12 cellular contexts compared by ENCODE assay signal in the genomic region with DNA sequence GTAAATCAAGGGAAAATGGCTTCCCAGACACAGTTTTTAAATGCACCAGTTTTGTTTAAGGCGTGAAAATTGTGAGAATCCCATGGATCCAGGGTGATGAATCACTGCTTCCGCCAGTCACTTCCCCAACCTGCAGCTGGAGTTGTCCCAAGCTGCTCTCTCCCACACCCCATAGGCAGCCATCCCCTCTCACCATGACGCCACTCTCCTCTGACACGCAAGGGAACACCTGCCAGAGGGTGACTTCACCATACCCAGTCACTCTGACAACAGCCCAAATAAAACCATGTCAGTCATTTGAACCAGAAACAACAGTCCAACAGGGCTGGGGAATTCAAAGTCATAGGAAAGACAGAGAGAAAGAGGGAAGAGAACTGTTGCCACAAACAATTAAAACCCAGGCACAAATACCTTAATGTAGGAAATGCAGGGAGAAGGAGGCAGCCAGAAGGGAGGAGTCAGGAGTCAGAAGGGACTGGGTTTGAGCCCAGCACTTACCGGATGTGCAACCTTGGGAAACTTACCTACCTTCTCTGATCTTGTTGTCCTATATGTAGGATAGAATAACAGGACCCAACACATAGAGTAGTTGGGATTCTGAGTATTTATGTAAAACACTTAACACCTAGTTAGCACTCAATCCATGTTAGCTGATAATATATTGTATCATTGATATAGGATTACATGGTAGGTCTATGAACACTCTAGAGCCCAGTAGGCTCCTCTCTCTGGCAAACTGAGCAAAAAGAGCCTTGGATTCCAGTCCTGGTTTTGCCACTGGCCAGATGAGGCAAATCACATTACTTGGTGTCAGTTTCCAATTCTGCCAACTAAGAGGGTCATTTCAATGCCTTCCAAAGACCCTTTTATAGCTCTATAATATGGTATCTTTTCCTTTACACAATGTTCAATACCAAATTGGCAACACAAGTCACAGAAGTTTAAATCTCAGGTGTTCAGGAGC.
A peak's percentile ranks its signal among the peaks of the same experiment; 100 is the strongest.
DNase-seq lines count a peak whose midpoint lies in the region; ATAC-seq and TF ChIP-seq lines count a peak whose summit lies in the region.
"Had no signal": no experiment of that assay in that cellular context is flagged by ENCODE, and none has a peak within 500 bp of the region (broad histone marks: within the 10 kb centered on the region; RNA-seq: fewer than 3 reads in every experiment).

No MANE protein-coding gene starts in this region.

- peaks cover 2% of the 10 kb centered on the region for H3K4me1 ChIP-seq in right cardiac atrium (ENCODE audit: control insufficient read depth, insufficient read depth, low read length)
- peaks cover 0 to 4% of the 10 kb centered on the region in 2 donors for H3K4me1 ChIP-seq in thyroid gland

- H3K9me3 ChIP-seq in right cardiac atrium (ENCODE audit: control insufficient read depth, low read length): no peaks in the 10 kb centered on the region
- no peaks in the 10 kb centered on the region for H3K9me3 ChIP-seq in thyroid gland
- H3K9me3 ChIP-seq: lower lobe of right lung, tibial artery had no signal

- H3K9me3 Mint-ChIP-seq in activated naive CD4-positive, alpha-beta T cell treated with anti-CD3 and anti-CD28 coated beads, Interleukin-2, amount 50 U/mL, for 24 hours: no peaks in the 10 kb centered on the region
- peaks cover 8% of the 10 kb centered on the region; the same call in 1 of the 2 replicates for H3K9me3 Mint-ChIP-seq in WTC11
- H3K9me3 Mint-ChIP-seq: activated CD4-positive, alpha-beta T cell treated with anti-CD3 and anti-CD28 coated beads, Interleukin-2, amount 10 ng/mL, durations not matched to agents 7 days and 5 days had no signal

- CTCF ChIA-PET in WTC11 (lab: Charles Lee): interaction anchor here (1.0 to 1.6 kb wide), 2 partner anchors 18 to 112 kb away, joined by 4 to 12 read pairs; no protein-coding TSS in a partner anchor

- H3K36me3 ChIP-seq in thyroid gland: no peaks in the 10 kb centered on the region
- H3K36me3 ChIP-seq: lower lobe of right lung, tibial artery had no signal

- POLR2A ChIA-PET in WTC11 (lab: Charles Lee): interaction anchor here (0.6 kb wide), 1 partner anchor 13 kb away, joined by 3 read pairs; no protein-coding TSS in a partner anchor

- H3K27ac ChIP-seq in right cardiac atrium (ENCODE audit: low read length): no peak overlapping the region
- no peak overlapping the region for H3K27ac ChIP-seq in thyroid gland
- H3K27ac ChIP-seq: HL-60, lower lobe of right lung, tibial artery had no signal

- intact Hi-C loops in right cardiac atrium (cut with DNase I): no loop called here
- intact Hi-C loops in thyroid gland (cut with DNase I): loop anchor here (5.0 kb wide), 1 partner anchor 47 kb away; no protein-coding TSS in a partner anchor

- no peaks in the 10 kb centered on the region for H3K27me3 Mint-ChIP-seq in activated naive CD4-positive, alpha-beta T cell treated with anti-CD3 and anti-CD28 coated beads, Interleukin-2, amount 50 U/mL, for 24 hours
- H3K27me3 Mint-ChIP-seq in WTC11 (ENCODE audit: low read depth): no peaks in the 10 kb centered on the region
- H3K27me3 Mint-ChIP-seq: activated CD4-positive, alpha-beta T cell treated with anti-CD3 and anti-CD28 coated beads, Interleukin-2, amount 10 ng/mL, durations not matched to agents 7 days and 5 days had no signal

- no peaks in the 10 kb centered on the region for H3K27me3 ChIP-seq in right cardiac atrium (ENCODE audit: control insufficient read depth, insufficient read depth)
- no peaks in the 10 kb centered on the region for H3K27me3 ChIP-seq in thyroid gland
- H3K27me3 ChIP-seq: tibial artery had no signal

- TF ChIP-seq POLR2A in thyroid gland (IDR thresholded peaks at IDR 0.05): no peak

- H3K4me3 ChIP-seq in right cardiac atrium (ENCODE audit: low read length) (no peak overlapping the region), thyroid gland (replicated peaks in 1 of 3) (no peak overlapping the region)
- H3K4me3 ChIP-seq: lower lobe of right lung, tibial artery had no signal

- H3K36me3 Mint-ChIP-seq in activated naive CD4-positive, alpha-beta T cell treated with anti-CD3 and anti-CD28 coated beads, Interleukin-2, amount 50 U/mL, for 24 hours: peaks cover 2% of the 10 kb centered on the region
- no peaks in the 10 kb centered on the region for H3K36me3 Mint-ChIP-seq in WTC11

- peak; percentile 90 for ATAC-seq in WTC11
- ATAC-seq in right cardiac atrium: peak; percentile 47 to 93
- no peak for ATAC-seq in HG02981 (IDR thresholded peaks at IDR 0.05; ENCODE audit: unreplicated experiment)
- ATAC-seq in GM19328 (IDR thresholded peaks at IDR 0.05; ENCODE audit: unreplicated experiment): no peak

- DNase-seq in activated naive CD4-positive, alpha-beta T cell treated with anti-CD3 and anti-CD28 coated beads, Interleukin-2, amount 50 U/mL, for 16 hours: no peak
- DNase-seq in WTC11 (ENCODE audit: low spot score) (peak; percentile 73), right cardiac atrium (peak in 2 of 3 donors; percentile 53 to 68), thyroid gland (peak; percentile 16 to 32), NCI-H1694 (lab: John Stamatoyannopoulos, UW) (no peak)
- DNase-seq: activated CD4-positive, alpha-beta T cell treated with anti-CD3 and anti-CD28 coated beads, Interleukin-2, amount 10 ng/mL, durations not matched to agents 7 days and 5 days; lower lobe of right lung; tibial artery had no signal

- WGBS in right cardiac atrium: 73% methylated on average over 5 of the region's 5 CpGs
- 84 to 91% methylated on average over 5 of the region's 5 CpGs for whole genome bisulfite sequencing in thyroid gland, 2 donors

- peaks cover 69% of the 10 kb centered on the region for H3K4me1 Mint-ChIP-seq in activated naive CD4-positive, alpha-beta T cell treated with anti-CD3 and anti-CD28 coated beads, Interleukin-2, amount 50 U/mL, for 24 hours
- H3K4me1 Mint-ChIP-seq in WTC11: peaks cover 60% of the 10 kb centered on the region

- H3K4me3 Mint-ChIP-seq in activated naive CD4-positive, alpha-beta T cell treated with anti-CD3 and anti-CD28 coated beads, Interleukin-2, amount 50 U/mL, for 24 hours: no peak overlapping the region
- peak overlapping the region; percentile 41 for H3K4me3 Mint-ChIP-seq in WTC11
- H3K4me3 Mint-ChIP-seq: activated CD4-positive, alpha-beta T cell treated with anti-CD3 and anti-CD28 coated beads, Interleukin-2, amount 10 ng/mL, durations not matched to agents 7 days and 5 days had no signal

- TF ChIP-seq CTCF in WTC11 (IDR thresholded peaks at IDR 0.05) (no peak), thyroid gland (IDR thresholded peaks at IDR 0.05) (no peak)

- peak overlapping the region; percentile 47 for H3K27ac Mint-ChIP-seq in activated naive CD4-positive, alpha-beta T cell treated with anti-CD3 and anti-CD28 coated beads, Interleukin-2, amount 50 U/mL, for 24 hours
- H3K27ac Mint-ChIP-seq in WTC11: peak overlapping the region; percentile 99
- H3K27ac Mint-ChIP-seq: activated CD4-positive, alpha-beta T cell treated with anti-CD3 and anti-CD28 coated beads, Interleukin-2, amount 10 ng/mL, durations not matched to agents 7 days and 5 days had no signal

TF ChIP-seq in WTC11, 78 proteins besides CTCF, POLR2A, EP300 and RAD21 (continues in another document):
- TF ChIP-seq, protein P1, sequence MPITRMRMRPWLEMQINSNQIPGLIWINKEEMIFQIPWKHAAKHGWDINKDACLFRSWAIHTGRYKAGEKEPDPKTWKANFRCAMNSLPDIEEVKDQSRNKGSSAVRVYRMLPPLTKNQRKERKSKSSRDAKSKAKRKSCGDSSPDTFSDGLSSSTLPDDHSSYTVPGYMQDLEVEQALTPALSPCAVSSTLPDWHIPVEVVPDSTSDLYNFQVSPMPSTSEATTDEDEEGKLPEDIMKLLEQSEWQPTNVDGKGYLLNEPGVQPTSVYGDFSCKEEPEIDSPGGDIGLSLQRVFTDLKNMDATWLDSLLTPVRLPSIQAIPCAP (CRISPR knock-in tag; IDR thresholded peaks at IDR 0.05): no peak
- TF ChIP-seq KAT7 (CRISPR knock-in tag; IDR thresholded peaks at IDR 0.05; ENCODE audit: borderline replicate concordance): no peak
- TF ChIP-seq ZNF425 (CRISPR knock-in tag; conservative IDR thresholded peaks at IDR 0.05): no peak
- no peak for TF ChIP-seq MAX (CRISPR knock-in tag; IDR thresholded peaks at IDR 0.05)

Comparison
In these comparisons a context has a peak if more than half of its experiments do, and no peak if none do; other contexts are left out.
1. DNase-seq: peak in WTC11 (single experiment), right cardiac atrium (2 of 3) and thyroid gland (2 of 2); none in activated naive CD4-positive, alpha-beta T cell treated with anti-CD3 and anti-CD28 coated beads, Interleukin-2, amount 50 U/mL, for 16 hours (single experiment) and NCI-H1694 (single experiment).
2. ATAC-seq: peak in WTC11 (single experiment) and right cardiac atrium (2 of 2); none in HG02981 (single experiment) and GM19328 (single experiment).